31 cellular contexts compared by ENCODE assay signal in the genomic region with DNA sequence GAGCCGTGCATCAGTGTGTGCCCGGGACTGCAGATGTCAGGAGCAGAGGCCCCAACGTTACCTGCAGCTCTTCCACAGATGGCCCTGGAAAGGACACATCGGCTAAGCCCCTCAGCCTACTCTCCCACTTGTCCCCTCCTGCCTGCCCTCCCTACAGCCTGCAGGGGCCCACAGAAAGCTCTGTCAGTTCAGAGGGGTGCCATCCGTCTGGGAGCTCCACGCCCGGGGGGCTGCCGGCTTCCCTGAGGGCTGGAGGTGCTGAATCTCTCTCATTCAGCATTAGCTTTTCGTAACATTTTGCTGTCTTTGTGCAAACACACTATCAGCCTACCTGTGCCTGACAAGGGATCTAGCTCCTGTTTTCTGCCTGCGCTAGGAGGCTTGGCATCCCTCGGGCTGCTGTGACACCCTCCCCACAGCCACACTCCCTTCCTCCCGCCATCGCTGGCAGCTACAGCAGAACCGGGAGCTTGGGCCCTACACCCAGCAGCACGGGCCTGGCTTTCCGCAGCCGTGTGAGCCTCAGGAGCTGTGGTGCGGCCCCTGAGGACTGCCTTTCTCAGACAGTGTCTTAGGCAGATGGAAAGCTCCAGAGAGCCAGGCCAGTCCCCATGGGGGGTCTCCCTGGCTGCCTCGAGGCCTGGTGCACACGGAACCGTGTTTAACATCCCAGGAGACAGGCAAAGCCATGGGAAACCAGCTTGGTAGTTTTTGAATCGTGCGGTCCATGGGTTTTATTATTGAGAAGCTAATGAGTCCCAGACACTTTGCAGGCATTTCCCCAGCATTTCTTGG.
"Had no signal": no experiment of that assay in that cellular context is flagged by ENCODE, and none has a peak within 500 bp of the region (broad histone marks: within the 10 kb centered on the region; RNA-seq: fewer than 3 reads in every experiment).

No MANE protein-coding gene starts in this region.

- H3K9me3 ChIP-seq: esophagus squamous epithelium, gastroesophageal sphincter had no signal

- H3K27me3 ChIP-seq: brain microvascular endothelial cell had no signal

- H3K36me3 Mint-ChIP-seq: activated naive CD8-positive, alpha-beta T cell; T-cell had no signal

- H3K4me3 ChIP-seq: coronary artery, dorsolateral prefrontal cortex, esophagus squamous epithelium, gastroesophageal sphincter had no signal

- H3K4me1 Mint-ChIP-seq: activated CD4-positive, alpha-beta T cell treated with anti-CD3 and anti-CD28 coated beads for 36 hours; activated T-helper 17 cell treated with anti-CD3 and anti-CD28 coated beads, Interleukin-2, amount 50 U/mL, for 72 hours; central memory CD8-positive, alpha-beta T cell; T-cell; T-helper 17 cell had no signal

- H3K27ac Mint-ChIP-seq: activated CD4-positive, alpha-beta T cell treated with anti-CD3 and anti-CD28 coated beads for 36 hours; activated CD8-positive, alpha-beta T cell treated with anti-CD3 and anti-CD28 coated beads for 36 hours; activated naive CD8-positive, alpha-beta T cell; activated T-helper 17 cell treated with anti-CD3 and anti-CD28 coated beads, Interleukin-2, amount 50 U/mL, for 72 hours; dendritic cell treated with granulocyte-macrophage colony-stimulating factor and Interleukin-4, amounts not matched to agents 40 ng/mL and 50 ng/mL, for 4 days; effector memory CD8-positive, alpha-beta T cell; T-cell; T-helper 17 cell; T-helper 2 cell treated with Interferon-gamma antibody and Interleukin-4, amounts not matched to agents 5 μg/mL and 100 μg/mL, for 36 hours had no signal

- H3K27ac ChIP-seq: brain microvascular endothelial cell, coronary artery, dorsolateral prefrontal cortex, esophagus squamous epithelium, gastroesophageal sphincter had no signal

- H3K9me3 Mint-ChIP-seq: activated CD8-positive, alpha-beta T cell treated with anti-CD3 and anti-CD28 coated beads for 36 hours; activated T-cell treated with anti-CD3 and anti-CD28 coated beads, Interleukin-2, amount 50 U/mL, for 4 hours; activated T-helper 17 cell treated with anti-CD3 and anti-CD28 coated beads, Interleukin-2, amount 50 U/mL, for 72 hours; central memory CD8-positive, alpha-beta T cell; dendritic cell treated with granulocyte-macrophage colony-stimulating factor and Interleukin-4, amounts not matched to agents 40 ng/mL and 50 ng/mL, for 4 days; T-helper 2 cell treated with Interferon-gamma antibody and Interleukin-4, amounts not matched to agents 5 μg/mL and 100 μg/mL, for 36 hours had no signal

- H3K4me3 Mint-ChIP-seq: activated CD4-positive, alpha-beta T cell treated with anti-CD3 and anti-CD28 coated beads for 36 hours; activated CD8-positive, alpha-beta T cell treated with anti-CD3 and anti-CD28 coated beads for 36 hours; activated naive CD8-positive, alpha-beta T cell; activated T-cell treated with anti-CD3 and anti-CD28 coated beads, Interleukin-2, amount 50 U/mL, for 4 hours; activated T-helper 17 cell treated with anti-CD3 and anti-CD28 coated beads, Interleukin-2, amount 50 U/mL, for 72 hours; central memory CD8-positive, alpha-beta T cell; dendritic cell treated with granulocyte-macrophage colony-stimulating factor and Interleukin-4, amounts not matched to agents 40 ng/mL and 50 ng/mL, for 4 days; effector memory CD8-positive, alpha-beta T cell; T-cell; T-helper 17 cell; T-helper 2 cell treated with Interferon-gamma antibody and Interleukin-4, amounts not matched to agents 5 μg/mL and 100 μg/mL, for 36 hours had no signal

- H3K36me3 ChIP-seq: brain microvascular endothelial cell, esophagus squamous epithelium, gastroesophageal sphincter had no signal

- H3K4me1 ChIP-seq: esophagus squamous epithelium, gastroesophageal sphincter had no signal

- DNase-seq: activated CD4-positive, alpha-beta T cell treated with anti-CD3 and anti-CD28 coated beads for 36 hours; activated CD4-positive, alpha-beta T cell treated with anti-CD3 and anti-CD28 coated beads, Interleukin-2, amount 50 U/mL, for 1 hour; activated CD4-positive, alpha-beta T cell treated with anti-CD3 and anti-CD28 coated beads, Interleukin-2, amount 50 U/mL, for 48 hours; activated CD4-positive, CD25-positive, alpha-beta regulatory T cell; activated CD4-positive, CD25-positive, alpha-beta regulatory T cell treated with anti-CD3 and anti-CD28 coated beads, Interleukin-2, amount 50 U/mL, for 72 hours; activated CD8-positive, alpha-beta memory T cell treated with anti-CD3 and anti-CD28 coated beads for 24 hours; activated CD8-positive, alpha-beta T cell treated with anti-CD3 and anti-CD28 coated beads for 36 hours; activated effector memory CD4-positive, alpha-beta T cell treated with Interleukin-2 at 50 U/mL for 16 hours; activated gamma-delta T cell treated with Interleukin-2 at 50 U/mL for 16 hours; activated naive CD4-positive, alpha-beta T cell treated with anti-CD3 and anti-CD28 coated beads, Interleukin-2, amount 50 U/mL, for 16 hours; activated naive CD4-positive, alpha-beta T cell treated with Interleukin-2 at 50 U/mL for 16 hours; activated T-cell treated with anti-CD3 and anti-CD28 coated beads, Interleukin-2, amount 50 U/mL, for 4 hours; amniotic stem cell; brain microvascular endothelial cell; effector CD4-positive, alpha-beta T cell; effector memory CD8-positive, alpha-beta T cell; erythroblast; esophagus squamous epithelium; foreskin melanocyte; SW 1271; T-cell; T-helper 17 cell; T1000 had no signal
